1 cellular context compared by ENCODE assay signal in the genomic region with DNA sequence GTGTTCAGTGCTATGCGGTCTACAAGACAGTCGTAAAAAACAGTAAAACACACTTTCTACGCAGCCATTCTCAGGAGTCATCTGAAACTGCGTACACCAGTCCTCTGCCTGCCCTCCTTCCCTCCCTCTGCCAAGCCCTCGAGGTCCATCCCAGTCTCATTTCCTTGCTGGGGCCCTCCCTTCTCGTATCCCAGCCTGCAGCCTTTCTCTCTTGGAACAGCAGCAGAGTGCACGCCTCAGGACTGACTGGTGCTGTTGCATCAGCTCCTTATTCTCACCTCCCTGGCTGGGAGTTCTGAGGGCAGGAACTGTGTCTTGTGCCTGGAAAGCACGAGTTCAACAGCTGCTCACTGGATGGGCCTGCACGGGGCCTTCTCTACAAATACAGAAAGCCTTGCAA.
TF ChIP-seq lines count a peak whose summit lies in the region.

No MANE protein-coding gene starts in this region.

TF ChIP-seq in HEK293, 187 proteins besides CTCF, POLR2A, EP300 and RAD21 (continued from another document):
- TF ChIP-seq ZBTB11 (tag by site-specific recombination; conservative IDR thresholded peaks at IDR 0.05; ENCODE audit: low read depth) (no peak), ZNF335 (tag by site-specific recombination; conservative IDR thresholded peaks at IDR 0.05) (peak; percentile 78), ZNF169 (tag by site-specific recombination; IDR thresholded peaks at IDR 0.05) (no peak), ZBTB8A (tag by site-specific recombination; IDR thresholded peaks at IDR 0.05) (peak; percentile 69), ZSCAN16 (tag by site-specific recombination; IDR thresholded peaks at IDR 0.05) (no peak), ZNF600 (tag by site-specific recombination; IDR thresholded peaks at IDR 0.05) (peak; percentile 69), KLF17 (tag by site-specific recombination; IDR thresholded peaks at IDR 0.05) (0 out of 2 replicates have a peak, but pooled peaks have one; percentile 68), ZNF571 (tag by site-specific recombination; IDR thresholded peaks at IDR 0.05) (no peak), ZNF558 (tag by site-specific recombination; IDR thresholded peaks at IDR 0.05) (no peak), ZNF510 (tag by site-specific recombination; IDR thresholded peaks at IDR 0.05; ENCODE audit: insufficient replicate concordance) (no peak), ZNF404 (tag by site-specific recombination; IDR thresholded peaks at IDR 0.05) (no peak), ZSCAN18 (tag by site-specific recombination; IDR thresholded peaks at IDR 0.05) (no peak), ZNF777 (tag by site-specific recombination; IDR thresholded peaks at IDR 0.05; ENCODE audit: borderline replicate concordance) (no peak), SCRT1 (tag by site-specific recombination; IDR thresholded peaks at IDR 0.05; ENCODE audit: borderline replicate concordance) (peak; percentile 60; the same call in 1 of the 2 replicates), ZNF76 (tag by site-specific recombination; IDR thresholded peaks at IDR 0.05; ENCODE audit: borderline replicate concordance, low read depth) (peak; percentile 69), ZNF626 (tag by site-specific recombination; IDR thresholded peaks at IDR 0.05) (no peak), PRDM4 (tag by site-specific recombination; IDR thresholded peaks at IDR 0.05) (0 out of 2 replicates have a peak, but pooled peaks have one; percentile 3), PRDM6 (tag by site-specific recombination; IDR thresholded peaks at IDR 0.05) (peak; percentile 63), FEZF1 (tag by site-specific recombination; IDR thresholded peaks at IDR 0.05) (no peak)
- TF ChIP-seq, protein P1, sequence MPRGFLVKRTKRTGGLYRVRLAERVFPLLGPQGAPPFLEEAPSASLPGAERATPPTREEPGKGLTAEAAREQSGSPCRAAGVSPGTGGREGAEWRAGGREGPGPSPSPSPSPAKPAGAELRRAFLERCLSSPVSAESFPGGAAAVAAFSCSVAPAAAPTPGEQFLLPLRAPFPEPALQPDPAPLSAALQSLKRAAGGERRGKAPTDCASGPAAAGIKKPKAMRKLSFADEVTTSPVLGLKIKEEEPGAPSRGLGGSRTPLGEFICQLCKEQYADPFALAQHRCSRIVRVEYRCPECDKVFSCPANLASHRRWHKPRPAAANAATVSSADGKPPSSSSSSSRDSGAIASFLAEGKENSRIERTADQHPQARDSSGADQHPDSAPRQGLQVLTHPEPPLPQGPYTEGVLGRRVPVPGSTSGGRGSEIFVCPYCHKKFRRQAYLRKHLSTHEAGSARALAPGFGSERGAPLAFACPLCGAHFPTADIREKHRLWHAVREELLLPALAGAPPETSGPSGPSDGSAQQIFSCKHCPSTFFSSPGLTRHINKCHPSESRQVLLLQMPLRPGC (tag by site-specific recombination; IDR thresholded peaks at IDR 0.05), result no peak
